In the genomic region with DNA sequence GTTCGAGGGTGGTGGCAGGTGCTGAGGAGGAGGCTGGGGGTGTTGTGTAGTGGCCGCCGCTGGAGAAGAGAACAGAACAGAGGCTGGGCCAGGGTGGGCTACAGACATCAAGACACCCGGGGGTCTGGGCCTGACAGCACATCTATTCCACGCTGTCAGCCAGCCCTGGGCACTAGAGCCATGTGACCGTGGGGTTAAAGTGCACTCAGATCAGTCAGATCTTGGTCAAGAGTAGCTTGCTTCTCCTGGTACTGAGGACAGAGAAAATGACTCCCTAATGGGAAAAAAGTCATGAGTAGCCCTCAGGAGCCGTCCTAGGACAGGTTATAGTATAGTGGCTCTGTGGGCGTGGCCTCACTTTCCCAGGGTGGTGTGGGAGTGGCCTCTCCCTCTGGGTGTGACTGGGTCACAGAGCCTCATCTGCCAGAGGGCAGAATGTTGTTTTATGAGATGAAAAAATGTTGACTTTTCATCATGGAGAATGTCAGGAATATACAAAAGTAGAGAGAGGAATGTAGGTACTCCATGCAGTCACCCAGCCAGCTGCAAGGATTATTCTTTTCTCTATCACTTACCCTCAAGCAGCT, we compare ENCODE assay signal across 21 cellular contexts. TPM values are rescaled to one million over a fixed set of nuclear protein-coding genes. Genes with fewer than 3 reads are reported as not detected.
DNase-seq lines count a peak whose midpoint lies in the region; ATAC-seq, FAIRE-seq and TF ChIP-seq lines count a peak whose summit lies in the region.
"Had no signal": no experiment of that assay in that cellular context is flagged by ENCODE, and none has a peak within 500 bp of the region (broad histone marks: within the 10 kb centered on the region; RNA-seq: fewer than 3 reads in every experiment).

No MANE protein-coding gene starts in this region.

- no peak for TF ChIP-seq POLR2A in A549 (IDR thresholded peaks at IDR 0.05; ENCODE audit: low read length)
- no peak for TF ChIP-seq POLR2A in right lobe of liver (IDR thresholded peaks at IDR 0.05)

- TF ChIP-seq CTCF in A549 (IDR thresholded peaks at IDR 0.05) (no peak), GM23338 (conservative IDR thresholded peaks at IDR 0.05; ENCODE audit: low read depth in 2 of 2) (no peak), colonic mucosa (IDR thresholded peaks at IDR 0.05) (no peak), right lobe of liver (IDR thresholded peaks at IDR 0.05) (no peak)

- no peak overlapping the region for H3K4me3 Mint-ChIP-seq in GM23338
- H3K4me3 Mint-ChIP-seq in activated T-helper 2 cell treated with anti-CD3 and anti-CD28 coated beads, Interferon-gamma antibody, Interleukin-2, Interleukin-4, amounts not matched to agents 10 μg/mL and 5 μg/mL and 100 μg/mL, durations not matched to agents 14 hours and 24 hours and 36 hours (ENCODE audit: low read depth): no peak overlapping the region
- H3K4me3 Mint-ChIP-seq: activated CD8-positive, alpha-beta T cell treated with anti-CD3 and anti-CD28 coated beads for 36 hours; brain had no signal

- H3K27ac ChIP-seq in A549 (no peak overlapping the region), GM23338 (ENCODE audit: low read depth) (no peak overlapping the region), colonic mucosa (no peak overlapping the region), right lobe of liver (no peak overlapping the region)
- H3K27ac ChIP-seq: sigmoid colon, SJCRH30 had no signal

- peaks cover 9% of the 10 kb centered on the region for H4K20me1 ChIP-seq in GM23338 (replicated peaks; ENCODE audit: insufficient read depth)

- CTCF ChIA-PET in A549 (lab: Yijun Ruan, JAX): interaction anchor here (0.7 to 4.9 kb wide), 2 partner anchors 9 to 11 kb away, joined by 3 to 29 read pairs; no protein-coding TSS in a partner anchor

- no peak for TF ChIP-seq EP300 in A549 (IDR thresholded peaks at IDR 0.05)

- H3K4me1 ChIP-seq in A549: 0 out of 3 replicates have a peak, but pooled peaks cover 3% of the 10 kb centered on the region
- no peaks in the 10 kb centered on the region for H3K4me1 ChIP-seq in GM23338 (ENCODE audit: insufficient read depth)
- no peaks in the 10 kb centered on the region for H3K4me1 ChIP-seq in colonic mucosa
- no peaks in the 10 kb centered on the region for H3K4me1 ChIP-seq in right lobe of liver
- H3K4me1 ChIP-seq: sigmoid colon, SJCRH30 had no signal

- H2AFZ ChIP-seq in GM23338: no peak overlapping the region

- no peak overlapping the region for H3K9ac ChIP-seq in colonic mucosa (ENCODE audit: low read depth in 2 of 2, low read length in 2 of 2)

- no peak overlapping the region for H3K4me2 ChIP-seq in A549
- H3K4me2 ChIP-seq in GM23338: no peak overlapping the region

- no peaks in the 10 kb centered on the region for H3K79me2 ChIP-seq in GM23338 (replicated peaks; ENCODE audit: insufficient read depth)

- DNase-seq in A549 (ENCODE audit: low read depth in 1 of 2, low spot score in 1 of 2) (peak in 1 of 2 experiments; percentile 20), GM23338 (ENCODE audit: low spot score) (no peak), colonic mucosa (peak; percentile 76), right lobe of liver (no peak), NCI-H524 (lab: John Stamatoyannopoulos, UW) (no peak), inferior parietal cortex (ENCODE audit: extremely low spot score) (no peak)
- no peak for DNase-seq in activated T-helper 2 cell treated with anti-CD3 and anti-CD28 coated beads, Interferon-gamma antibody, Interleukin-2, Interleukin-4, amounts not matched to agents 10 μg/mL and 5 μg/mL and 100 μg/mL, durations not matched to agents 14 hours and 24 hours and 36 hours (ENCODE audit: low spot score)
- DNase-seq: activated CD8-positive, alpha-beta T cell treated with anti-CD3 and anti-CD28 coated beads for 36 hours; C1 segment of cervical spinal cord; foreskin melanocyte; hippocampal formation; KG1; NCI-H146; NCI-H446 treated with DMSO at 0.1 percent for 48 hours; posterior cingulate gyrus; sigmoid colon; SJCRH30; T-helper 1 cell had no signal

- POLR2A ChIA-PET in A549 (lab: Yijun Ruan, JAX): no interaction called here

- H3K36me3 Mint-ChIP-seq in GM23338 (ENCODE audit: low read depth): peaks cover 34% of the 10 kb centered on the region; the same call in 2 of the 3 replicates
- H3K36me3 Mint-ChIP-seq in activated T-helper 2 cell treated with anti-CD3 and anti-CD28 coated beads, Interferon-gamma antibody, Interleukin-2, Interleukin-4, amounts not matched to agents 10 μg/mL and 5 μg/mL and 100 μg/mL, durations not matched to agents 14 hours and 24 hours and 36 hours (ENCODE audit: low read depth): peaks cover 29% of the 10 kb centered on the region

- WGBS in A549 (ENCODE audit: missing lambda C conversion rate): 61% methylated on average over 7 of the region's 8 CpGs
- 58% methylated on average over 2 of the region's 8 CpGs for WGBS in right lobe of liver (ENCODE audit: insufficient coverage, low coverage, low lambda C conversion rate, missing lambda C conversion rate)

- ATAC-seq in A549: peak; percentile 34 to 75; a peak in 4 of 6 replicates
- peak; percentile 77 for ATAC-seq in GM23338
- peak; percentile 22 to 78 (median 72) for ATAC-seq in right lobe of liver
- ATAC-seq: activated CD4-positive, CD25-positive, alpha-beta regulatory T cell treated with anti-CD3 and anti-CD28 coated beads, Interleukin-2, amount 50 U/mL, for 24 hours; activated CD8-positive, alpha-beta T cell treated with anti-CD3 and anti-CD28 coated beads for 36 hours had no signal

- H3K36me3 ChIP-seq in GM23338 (ENCODE audit: insufficient read depth) (peaks cover 9% of the 10 kb centered on the region; the same call in 1 of the 2 replicates), colonic mucosa (no peaks in the 10 kb centered on the region), right lobe of liver (peaks cover 0 to 33% (median 7%) of the 10 kb centered on the region in 4 donors)

- no peaks in the 10 kb centered on the region for H3K9me2 ChIP-seq in GM23338 (ENCODE audit: insufficient read depth)

- H3K9me3 Mint-ChIP-seq in GM23338: no peaks in the 10 kb centered on the region
- no peaks in the 10 kb centered on the region for H3K9me3 Mint-ChIP-seq in activated T-helper 2 cell treated with anti-CD3 and anti-CD28 coated beads, Interferon-gamma antibody, Interleukin-2, Interleukin-4, amounts not matched to agents 10 μg/mL and 5 μg/mL and 100 μg/mL, durations not matched to agents 14 hours and 24 hours and 36 hours
- H3K9me3 Mint-ChIP-seq: activated CD8-positive, alpha-beta T cell treated with anti-CD3 and anti-CD28 coated beads for 36 hours; brain had no signal

- H3K4me1 Mint-ChIP-seq in GM23338: peaks cover 8% of the 10 kb centered on the region
- no peaks in the 10 kb centered on the region for H3K4me1 Mint-ChIP-seq in activated T-helper 2 cell treated with anti-CD3 and anti-CD28 coated beads, Interferon-gamma antibody, Interleukin-2, Interleukin-4, amounts not matched to agents 10 μg/mL and 5 μg/mL and 100 μg/mL, durations not matched to agents 14 hours and 24 hours and 36 hours (ENCODE audit: low read depth)
- H3K4me1 Mint-ChIP-seq: brain had no signal

- H3K27me3 ChIP-seq in GM23338 (ENCODE audit: insufficient read depth) (no peaks in the 10 kb centered on the region), colonic mucosa (no peaks in the 10 kb centered on the region), right lobe of liver (no peaks in the 10 kb centered on the region)
- H3K27me3 ChIP-seq: sigmoid colon, SJCRH30 had no signal

- intact Hi-C loops in colonic mucosa (cut with DNase I) (no loop called here), right lobe of liver (cut with DNase I) (no loop called here)
- intact Hi-C loops in activated T-helper 2 cell treated with anti-CD3 and anti-CD28 coated beads, Interferon-gamma antibody, Interleukin-2, Interleukin-4, amounts not matched to agents 10 μg/mL and 5 μg/mL and 100 μg/mL, durations not matched to agents 14 hours and 24 hours and 36 hours (cut with micrococcal nuclease): no loop called here

- peaks cover 6% of the 10 kb centered on the region for H3K27me3 Mint-ChIP-seq in GM23338 (ENCODE audit: insufficient read depth, low read depth, poor library complexity)
- H3K27me3 Mint-ChIP-seq in activated T-helper 2 cell treated with anti-CD3 and anti-CD28 coated beads, Interferon-gamma antibody, Interleukin-2, Interleukin-4, amounts not matched to agents 10 μg/mL and 5 μg/mL and 100 μg/mL, durations not matched to agents 14 hours and 24 hours and 36 hours (ENCODE audit: low read depth): no peaks in the 10 kb centered on the region
- H3K27me3 Mint-ChIP-seq: activated CD8-positive, alpha-beta T cell treated with anti-CD3 and anti-CD28 coated beads for 36 hours; brain had no signal

- H3K4me3 ChIP-seq in A549: no peak overlapping the region
- no peak overlapping the region for H3K4me3 ChIP-seq in GM23338
- H3K4me3 ChIP-seq in colonic mucosa: no peak overlapping the region
- H3K4me3 ChIP-seq in right lobe of liver: no peak overlapping the region
- H3K4me3 ChIP-seq: sigmoid colon, SJCRH30 had no signal

- no peaks in the 10 kb centered on the region for H3F3A ChIP-seq in GM23338 (replicated peaks; ENCODE audit: low read depth)

- H3K9me3 ChIP-seq in A549 (no peaks in the 10 kb centered on the region), colonic mucosa (no peaks in the 10 kb centered on the region), right lobe of liver (no peaks in the 10 kb centered on the region)
- H3K9me3 ChIP-seq: sigmoid colon, SJCRH30 had no signal

- no peak for FAIRE-seq in A549 (lab: Jason Lieb, UNC)
- FAIRE-seq: GM19239 had no signal

- no peak overlapping the region for H3K27ac Mint-ChIP-seq in GM23338
- no peak overlapping the region for H3K27ac Mint-ChIP-seq in activated T-helper 2 cell treated with anti-CD3 and anti-CD28 coated beads, Interferon-gamma antibody, Interleukin-2, Interleukin-4, amounts not matched to agents 10 μg/mL and 5 μg/mL and 100 μg/mL, durations not matched to agents 14 hours and 24 hours and 36 hours
- H3K27ac Mint-ChIP-seq: activated CD8-positive, alpha-beta T cell treated with anti-CD3 and anti-CD28 coated beads for 36 hours had no signal

- no peak for TF ChIP-seq RAD21 in A549 (conservative IDR thresholded peaks at IDR 0.05 in 1 of 2, IDR thresholded peaks at IDR 0.05 in 1 of 2)

RNA-seq across cellular contexts. Expression of a gene that starts 19.4 kb away (rescaled TPM):
- polyA plus RNA-seq in A549 (2011; rRNA removed): 6.0 and 7.0 TPM in 2 replicates
- polyA plus RNA-seq in A549 (2012; cell fraction: cytosol; rRNA removed): 3.3 and 5.1 TPM in 2 replicates
- polyA plus RNA-seq in A549 (2012; cell fraction: nucleus; rRNA removed): 15.2 and 15.8 TPM in 2 replicates
- polyA plus RNA-seq in A549 (2017; fragmentation: RNase III; extraction: RNeasy Plus Mini Kit Qiagen cat#74134 plus additional on column Dnase treatment): 4.9 to 5.0 TPM (median 5.0 TPM) in 3 replicates
- 8.1 and 10.3 TPM in 2 replicates for polyA minus RNA-seq in A549 (2011; rRNA and poly(A)+ RNA removed)
- 36.7 and 49.8 TPM in 2 replicates for total RNA-seq in GM23338 (2014; rRNA removed; shearing (Covaris generic))
- 10.3 TPM in 2 replicates for polyA plus RNA-seq in GM23338 (2016; fragmentation: Nextera tagmentation; extraction: Ambion mirVana)
- total RNA-seq in colonic mucosa: 10 to 100 TPM; 10.3 to 15.6 TPM
- total RNA-seq in right lobe of liver: 10 to 100 TPM in 3 of 6 experiments, 1 to 10 TPM in 3; 8.8 to 10.6 (median 9.6) TPM
- 25.6 and 28.2 TPM in 2 replicates for total RNA-seq in activated T-helper 2 cell treated with anti-CD3 and anti-CD28 coated beads, Interferon-gamma antibody, Interleukin-2, Interleukin-4, amounts not matched to agents 10 μg/mL and 5 μg/mL and 100 μg/mL, durations not matched to agents 14 hours and 24 hours and 36 hours

RNA-seq across cellular contexts. Expression of a gene that starts 19.4 kb away (rescaled TPM):
- polyA plus RNA-seq in A549 (2011; rRNA removed) (4.9 and 5.1 TPM in 2 replicates), A549 (2017; fragmentation: RNase III; extraction: RNeasy Plus Mini Kit Qiagen cat#74134 plus additional on column Dnase treatment) (8.2 to 8.7 TPM (median 8.2 TPM) in 3 replicates), GM23338 (2016; fragmentation: Nextera tagmentation; extraction: Ambion mirVana) (4.8 and 6.4 TPM in 2 replicates)
- polyA plus RNA-seq in A549 (2012; cell fraction: cytosol; rRNA removed): 3.2 and 3.7 TPM in 2 replicates
- 5.4 and 9.6 TPM in 2 replicates for polyA plus RNA-seq in A549 (2012; cell fraction: nucleus; rRNA removed)
- polyA minus RNA-seq in A549 (2011; rRNA and poly(A)+ RNA removed): 3.1 and 4.2 TPM in 2 replicates
- total RNA-seq in GM23338 (2014; rRNA removed; shearing (Covaris generic)): 14.9 and 17.2 TPM in 2 replicates
- total RNA-seq in colonic mucosa (10 to 100 TPM; 19.9 to 26.1 TPM), right lobe of liver (10 to 100 TPM; 18.5 to 36.9 (median 21.9) TPM)
- 28.4 and 29.9 TPM in 2 replicates for total RNA-seq in activated T-helper 2 cell treated with anti-CD3 and anti-CD28 coated beads, Interferon-gamma antibody, Interleukin-2, Interleukin-4, amounts not matched to agents 10 μg/mL and 5 μg/mL and 100 μg/mL, durations not matched to agents 14 hours and 24 hours and 36 hours
